22 cellular contexts compared by ENCODE assay signal in genomic region chr5:180652346-180652745, GRCh38. TPM values are rescaled to one million over a fixed set of nuclear protein-coding genes. Genes with fewer than 3 reads are reported as not detected.
A peak's percentile ranks its signal among the peaks of the same experiment; 100 is the strongest.
DNase-seq lines count a peak whose midpoint lies in the region; ATAC-seq and TF ChIP-seq lines count a peak whose summit lies in the region.
"Had no signal": no experiment of that assay in that cellular context is flagged by ENCODE, and none has a peak within 500 bp of the region (broad histone marks: within the 10 kb centered on the region; RNA-seq: fewer than 3 reads in every experiment).

No MANE protein-coding gene starts in this region.

- H3K4me3 Mint-ChIP-seq in type B pancreatic cell: peak overlapping the region; percentile 21
- H3K4me3 Mint-ChIP-seq: B cell had no signal

- TF ChIP-seq CTCF in type B pancreatic cell (conservative IDR thresholded peaks at IDR 0.05): no peak

- no peaks in the 10 kb centered on the region for H3K36me3 Mint-ChIP-seq in type B pancreatic cell
- H3K36me3 Mint-ChIP-seq: CD14-positive monocyte; CD4-positive, CD25-positive, alpha-beta regulatory T cell had no signal

- H3K27ac Mint-ChIP-seq in type B pancreatic cell: no peak overlapping the region
- H3K27ac Mint-ChIP-seq: B cell; CD14-positive monocyte; CD4-positive, CD25-positive, alpha-beta regulatory T cell had no signal

- no peaks in the 10 kb centered on the region for H3K9me3 Mint-ChIP-seq in type B pancreatic cell
- H3K9me3 Mint-ChIP-seq: CD8-positive, alpha-beta memory T cell had no signal

- peak; percentile 33 for DNase-seq in activated effector memory CD4-positive, alpha-beta T cell treated with anti-CD3 and anti-CD28 coated beads, Interleukin-2, amount 50 U/mL, for 16 hours
- DNase-seq in activated effector memory CD4-positive, alpha-beta T cell treated with Interleukin-2 at 50 U/mL for 16 hours: no peak
- DNase-seq in type B pancreatic cell (ENCODE audit: extremely low spot score, unreplicated experiment): no peak
- no peak for DNase-seq in Right ventricle myocardium superior
- DNase-seq: AML-193; C1 segment of cervical spinal cord; CD4-positive, alpha-beta memory T cell; CD4-positive, CD25-positive, alpha-beta regulatory T cell; COR-L47; DMS 273 treated with DMSO at 0.1 percent for 48 hours; DMS153; DMS53; DMS79; DND-41; EL; GDM1 had no signal

- H3K4me1 Mint-ChIP-seq in type B pancreatic cell (ENCODE audit: unreplicated experiment): peaks cover 12% of the 10 kb centered on the region

- no peak for ATAC-seq in HG02678 (IDR thresholded peaks at IDR 0.05; ENCODE audit: unreplicated experiment)
- no peak for ATAC-seq in Right ventricle myocardium superior (ENCODE audit: poor library complexity)
- ATAC-seq: A549, GM12878 had no signal

- peaks cover 73% of the 10 kb centered on the region for H3K27me3 Mint-ChIP-seq in type B pancreatic cell

- intact Hi-C loops in Right ventricle myocardium superior (cut with DNase I): no loop called here

RNA-seq across cellular contexts. Expression of gene FLT4, which starts 2.9 kb away (rescaled TPM):
- total RNA-seq in type B pancreatic cell (ENCODE audit: low replicate concordance): 0.45 and 3.4 TPM in 2 replicates
- 5.6 TPM for total RNA-seq in Right ventricle myocardium superior
- total RNA-seq: B cell, GM12878 had no signal
